In genomic region chr5:92553326-92553725, GRCh38 we compare ENCODE assay signal across 23 cellular contexts.
DNase-seq lines count a peak whose midpoint lies in the region; ATAC-seq, FAIRE-seq and TF ChIP-seq lines count a peak whose summit lies in the region.
"Had no signal": no experiment of that assay in that cellular context is flagged by ENCODE, and none has a peak within 500 bp of the region (broad histone marks: within the 10 kb centered on the region; RNA-seq: fewer than 3 reads in every experiment).

No MANE protein-coding gene starts in this region.

- CTCF ChIA-PET in HCT116 (lab: Charles Lee): no interaction called here

- POLR2A ChIA-PET in HCT116 (lab: Charles Lee): interaction anchor here (2.3 kb wide), 1 partner anchor 9 kb away, joined by 16 read pairs; no protein-coding TSS in a partner anchor

- DNase-seq in HCT116 (ENCODE audit: low read depth, low spot score) (no peak), SK-N-MC (ENCODE audit: low read depth, low spot score) (no peak), fibroblast of lung (ENCODE audit: low read depth in 2 of 2) (peak in 1 of 2 donors; percentile 32), cardiac septum (ENCODE audit: low spot score) (no peak), COLO668 (lab: John Stamatoyannopoulos, UW; ENCODE audit: unreplicated experiment) (no peak), substantia nigra (lab: John Stamatoyannopoulos, UW) (no peak), NCI-H1105 treated with DMSO at 0.1 percent for 48 hours (lab: John Stamatoyannopoulos, UW) (no peak)
- DNase-seq: activated CD4-positive, alpha-beta T cell treated with anti-CD3 and anti-CD28 coated beads for 48 hours; activated naive CD4-positive, alpha-beta T cell treated with anti-CD3 and anti-CD28 coated beads for 36 hours; activated T-cell treated with anti-CD3 and anti-CD28 coated beads, Interleukin-2, amount 50 U/mL, for 72 hours; Caco-2; central memory CD4-positive, alpha-beta T cell; dorsolateral prefrontal cortex; head of caudate nucleus; KG1; NCI-H510A; Peyer's patch; psoas muscle; stimulated activated CD4-positive, alpha-beta T cell treated with anti-CD3 and anti-CD28 coated beads, Interleukin-1b, Interleukin-23, amount 100 ng/mL, for 48 hours had no signal

- TF ChIP-seq CTCF in HCT116 (IDR thresholded peaks at IDR 0.05 in 2 of 3, conservative IDR thresholded peaks at IDR 0.05 in 1 of 3; ENCODE audit: borderline replicate concordance in 1 of 3, insufficient read depth in 1 of 3, low read depth in 2 of 3, low read length in 2 of 3) (no peak), fibroblast of lung (conservative IDR thresholded peaks at IDR 0.05 in 1 of 2, IDR thresholded peaks at IDR 0.05 in 1 of 2; ENCODE audit: low read depth in 1 of 2, low read length in 2 of 2) (no peak)

- peak; percentile 98 for FAIRE-seq in A204.1 (lab: Jason Lieb, UNC)
- FAIRE-seq: endothelial cell of umbilical vein had no signal

- peak overlapping the region; percentile 96 for H3K27ac ChIP-seq in HCT116 (ENCODE audit: low read depth, low read length)
- H3K27ac ChIP-seq in SK-N-MC: peak overlapping the region; percentile 96
- H3K27ac ChIP-seq in fibroblast of lung (ENCODE audit: insufficient read depth, low read length): peak overlapping the region; percentile 81
- no peak overlapping the region for H3K27ac ChIP-seq in substantia nigra (ENCODE audit: low read depth, low read length, poor library complexity, severe bottlenecking)
- H3K27ac ChIP-seq: BLaER1, dorsolateral prefrontal cortex, neutrophil, Peyer's patch, psoas muscle had no signal

- no peak for TF ChIP-seq RAD21 in HCT116 (IDR thresholded peaks at IDR 0.05; ENCODE audit: low read depth)

- H3K4me1 ChIP-seq in HCT116 (ENCODE audit: control insufficient read depth in 1 of 2, insufficient read depth in 2 of 2, low read length in 2 of 2) (peaks cover 29 to 53% of the 10 kb centered on the region in 2 experiments), fibroblast of lung (ENCODE audit: control insufficient read depth, extremely low read depth, insufficient read depth, low read length) (peaks cover 4% of the 10 kb centered on the region)
- H3K4me1 ChIP-seq: BLaER1, Caco-2, Peyer's patch had no signal

- TF ChIP-seq POLR2A in HCT116 (IDR thresholded peaks at IDR 0.05; ENCODE audit: borderline replicate concordance, extremely low read depth, insufficient read depth, insufficient read length): no peak

- H2AFZ ChIP-seq in HCT116 (ENCODE audit: low read depth, low read length, poor library complexity, severe bottlenecking) (peak overlapping the region; percentile 97), fibroblast of lung (ENCODE audit: low read length) (no peak overlapping the region)

- no peaks in the 10 kb centered on the region for H3K9me3 ChIP-seq in HCT116 (ENCODE audit: control insufficient read depth in 1 of 2, insufficient read depth in 1 of 2, low read depth in 1 of 2, low read length in 2 of 2)
- no peaks in the 10 kb centered on the region for H3K9me3 ChIP-seq in SK-N-MC (ENCODE audit: low read depth, low read length)
- H3K9me3 ChIP-seq in fibroblast of lung (ENCODE audit: control insufficient read depth, insufficient read depth, low read depth, low read length): no peaks in the 10 kb centered on the region
- H3K9me3 ChIP-seq: BLaER1, Caco-2, neutrophil, Peyer's patch, psoas muscle had no signal

- H3K9ac ChIP-seq in HCT116 (ENCODE audit: low read length): peak overlapping the region; percentile 49
- peak overlapping the region; percentile 7 for H3K9ac ChIP-seq in SK-N-MC (ENCODE audit: insufficient read length)
- H3K9ac ChIP-seq in fibroblast of lung (ENCODE audit: insufficient read depth, low read length): no peak overlapping the region
- H3K9ac ChIP-seq: BLaER1 had no signal

- H4K20me1 ChIP-seq in HCT116 (ENCODE audit: insufficient read depth): no peaks in the 10 kb centered on the region
- no peaks in the 10 kb centered on the region for H4K20me1 ChIP-seq in fibroblast of lung (ENCODE audit: control insufficient read depth, extremely low read depth, insufficient read depth, low read length)
- H4K20me1 ChIP-seq: BLaER1 had no signal

- H3K4me3 ChIP-seq in HCT116 (replicated peaks in 1 of 2; ENCODE audit: low read depth in 1 of 2, low read length in 2 of 2) (peak overlapping the region in 1 of 2 experiments; percentile 47; a peak in 2 of 4 replicates), SK-N-MC (no peak overlapping the region), fibroblast of lung (replicated peaks in 1 of 4; ENCODE audit: control extremely low read depth in 1 of 4, insufficient read depth in 1 of 4, low read depth in 3 of 4, low read length in 4 of 4) (no peak overlapping the region)
- H3K4me3 ChIP-seq: BLaER1, dorsolateral prefrontal cortex, Peyer's patch, psoas muscle had no signal

- peak overlapping the region; percentile 74 for H3K4me2 ChIP-seq in HCT116 (ENCODE audit: low read length)
- H3K4me2 ChIP-seq in fibroblast of lung (ENCODE audit: extremely low read depth, insufficient read depth, low read length): peak overlapping the region; percentile 9
- H3K4me2 ChIP-seq: BLaER1 had no signal

- intact Hi-C loops in HCT116 (cut with micrococcal nuclease) (loop anchor here (5.0 kb wide), 1 partner anchor 609 kb away; no protein-coding TSS in a partner anchor), cardiac septum (cut with DNase I) (no loop called here)

- ATAC-seq in HCT116: no peak
- ATAC-seq: activated T-cell treated with anti-CD3 and anti-CD28 coated beads, Interleukin-2, amount 50 U/mL, for 72 hours; psoas muscle had no signal

- BruUV-seq in HCT116 (replicated peaks; lab: Mats Ljungman, UMichigan): no TSS peak

- RAD21 ChIA-PET in HCT116 (lab: Charles Lee; ENCODE audit: low non-redundant PET in 1 of 2, low total read pairs in 2 of 2, uncharacterized antibody in 2 of 2, unreplicated experiment in 2 of 2): interaction anchor here in 1 of 2 experiments (1.6 kb wide), 1 partner anchor 8 kb away, joined by 4 read pairs; no protein-coding TSS in a partner anchor

- H3K36me3 ChIP-seq in HCT116 (ENCODE audit: control insufficient read depth in 1 of 2, insufficient read depth in 2 of 2, low read length in 2 of 2) (no peaks in the 10 kb centered on the region), SK-N-MC (ENCODE audit: insufficient read depth, low read length) (no peaks in the 10 kb centered on the region), fibroblast of lung (ENCODE audit: control insufficient read depth, insufficient read depth, low read length) (no peaks in the 10 kb centered on the region)
- H3K36me3 ChIP-seq: BLaER1, neutrophil, Peyer's patch had no signal

- no peaks in the 10 kb centered on the region for H3K9me2 ChIP-seq in HCT116 (ENCODE audit: insufficient read depth)

- H3K79me2 ChIP-seq in HCT116 (ENCODE audit: insufficient read depth, low read length) (no peaks in the 10 kb centered on the region), fibroblast of lung (ENCODE audit: control insufficient read depth, insufficient read depth, low read length) (no peaks in the 10 kb centered on the region)

- H3K27me3 ChIP-seq in HCT116 (ENCODE audit: insufficient read depth, low read length) (no peaks in the 10 kb centered on the region), fibroblast of lung (ENCODE audit: control insufficient read depth, insufficient read depth, low read length) (no peaks in the 10 kb centered on the region)
- H3K27me3 ChIP-seq: BLaER1, dorsolateral prefrontal cortex, neutrophil, Peyer's patch had no signal

TF ChIP-seq in HCT116, 20 proteins besides CTCF, POLR2A, EP300 and RAD21 (continues in another document):
- no peak for TF ChIP-seq EZH2phosphoT487 (IDR thresholded peaks at IDR 0.05; ENCODE audit: borderline replicate concordance)
- TF ChIP-seq POLR2AphosphoS5 (IDR thresholded peaks at IDR 0.05; ENCODE audit: low read depth, low read length): no peak
- TF ChIP-seq, protein P1, sequence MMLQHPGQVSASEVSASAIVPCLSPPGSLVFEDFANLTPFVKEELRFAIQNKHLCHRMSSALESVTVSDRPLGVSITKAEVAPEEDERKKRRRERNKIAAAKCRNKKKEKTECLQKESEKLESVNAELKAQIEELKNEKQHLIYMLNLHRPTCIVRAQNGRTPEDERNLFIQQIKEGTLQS (IDR thresholded peaks at IDR 0.05): no peak
- no peak for TF ChIP-seq EZH2 (IDR thresholded peaks at IDR 0.05)
- no peak for TF ChIP-seq ELF1 (IDR thresholded peaks at IDR 0.05; ENCODE audit: borderline replicate concordance, low read depth)
- no peak for TF ChIP-seq CEBPB (IDR thresholded peaks at IDR 0.05; ENCODE audit: low read depth)
- TF ChIP-seq MAX (IDR thresholded peaks at IDR 0.05): no peak
- TF ChIP-seq EGR1 (IDR thresholded peaks at IDR 0.05; ENCODE audit: low read depth): no peak
- TF ChIP-seq SIN3A (IDR thresholded peaks at IDR 0.05; ENCODE audit: low read depth): no peak
- no peak for TF ChIP-seq TCF7L2 (IDR thresholded peaks at IDR 0.05; ENCODE audit: borderline replicate concordance, extremely low read depth, insufficient read depth, insufficient read length)
- no peak for TF ChIP-seq ZNF274 (IDR thresholded peaks at IDR 0.05; ENCODE audit: low read depth, low read length)
- TF ChIP-seq, protein P2, sequence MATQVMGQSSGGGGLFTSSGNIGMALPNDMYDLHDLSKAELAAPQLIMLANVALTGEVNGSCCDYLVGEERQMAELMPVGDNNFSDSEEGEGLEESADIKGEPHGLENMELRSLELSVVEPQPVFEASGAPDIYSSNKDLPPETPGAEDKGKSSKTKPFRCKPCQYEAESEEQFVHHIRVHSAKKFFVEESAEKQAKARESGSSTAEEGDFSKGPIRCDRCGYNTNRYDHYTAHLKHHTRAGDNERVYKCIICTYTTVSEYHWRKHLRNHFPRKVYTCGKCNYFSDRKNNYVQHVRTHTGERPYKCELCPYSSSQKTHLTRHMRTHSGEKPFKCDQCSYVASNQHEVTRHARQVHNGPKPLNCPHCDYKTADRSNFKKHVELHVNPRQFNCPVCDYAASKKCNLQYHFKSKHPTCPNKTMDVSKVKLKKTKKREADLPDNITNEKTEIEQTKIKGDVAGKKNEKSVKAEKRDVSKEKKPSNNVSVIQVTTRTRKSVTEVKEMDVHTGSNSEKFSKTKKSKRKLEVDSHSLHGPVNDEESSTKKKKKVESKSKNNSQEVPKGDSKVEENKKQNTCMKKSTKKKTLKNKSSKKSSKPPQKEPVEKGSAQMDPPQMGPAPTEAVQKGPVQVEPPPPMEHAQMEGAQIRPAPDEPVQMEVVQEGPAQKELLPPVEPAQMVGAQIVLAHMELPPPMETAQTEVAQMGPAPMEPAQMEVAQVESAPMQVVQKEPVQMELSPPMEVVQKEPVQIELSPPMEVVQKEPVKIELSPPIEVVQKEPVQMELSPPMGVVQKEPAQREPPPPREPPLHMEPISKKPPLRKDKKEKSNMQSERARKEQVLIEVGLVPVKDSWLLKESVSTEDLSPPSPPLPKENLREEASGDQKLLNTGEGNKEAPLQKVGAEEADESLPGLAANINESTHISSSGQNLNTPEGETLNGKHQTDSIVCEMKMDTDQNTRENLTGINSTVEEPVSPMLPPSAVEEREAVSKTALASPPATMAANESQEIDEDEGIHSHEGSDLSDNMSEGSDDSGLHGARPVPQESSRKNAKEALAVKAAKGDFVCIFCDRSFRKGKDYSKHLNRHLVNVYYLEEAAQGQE (IDR thresholded peaks at IDR 0.05; ENCODE audit: low read depth): no peak
